8 cellular contexts compared by ENCODE assay signal in genomic region chr13:74134226-74134776, GRCh38.
DNase-seq lines count a peak whose midpoint lies in the region; ATAC-seq and TF ChIP-seq lines count a peak whose summit lies in the region.

KLF12 (minus strand) TSS chr13:74134404.

- H3K27ac Mint-ChIP-seq in nephron progenitor cell: peak within 1 kb of the TSS; percentile 100
- peak within 1 kb of the TSS; percentile 99 for H3K27ac Mint-ChIP-seq in stimulated activated naive CD8-positive, alpha-beta T cell treated with anti-CD3 and anti-CD28 coated beads, Interleukin-15, Interleukin-2, amounts not matched to agents 100 ng/mL and 50 ng/mL, for 24 hours

- peak within 1 kb of the TSS; percentile 93 for H3K4me3 Mint-ChIP-seq in nephron progenitor cell
- peak within 1 kb of the TSS; percentile 96 for H3K4me3 Mint-ChIP-seq in stimulated activated naive CD8-positive, alpha-beta T cell treated with anti-CD3 and anti-CD28 coated beads, Interleukin-15, Interleukin-2, amounts not matched to agents 100 ng/mL and 50 ng/mL, for 24 hours

- H3K4me1 Mint-ChIP-seq in nephron progenitor cell: peaks cover 32% of the 10 kb centered on the region
- H3K4me1 Mint-ChIP-seq in stimulated activated naive CD8-positive, alpha-beta T cell treated with anti-CD3 and anti-CD28 coated beads, Interleukin-15, Interleukin-2, amounts not matched to agents 100 ng/mL and 50 ng/mL, for 24 hours (ENCODE audit: low read depth): peaks cover 46% of the 10 kb centered on the region

- H3K36me3 Mint-ChIP-seq in nephron progenitor cell (ENCODE audit: low read depth): no peaks in the 10 kb centered on the region
- no peaks in the 10 kb centered on the region for H3K36me3 Mint-ChIP-seq in stimulated activated naive CD8-positive, alpha-beta T cell treated with anti-CD3 and anti-CD28 coated beads, Interleukin-15, Interleukin-2, amounts not matched to agents 100 ng/mL and 50 ng/mL, for 24 hours (ENCODE audit: low read depth)

- no peaks in the 10 kb centered on the region for H3K9me3 Mint-ChIP-seq in nephron progenitor cell
- H3K9me3 Mint-ChIP-seq in stimulated activated naive CD8-positive, alpha-beta T cell treated with anti-CD3 and anti-CD28 coated beads, Interleukin-15, Interleukin-2, amounts not matched to agents 100 ng/mL and 50 ng/mL, for 24 hours: no peaks in the 10 kb centered on the region

- ATAC-seq in GM21723 (IDR thresholded peaks at IDR 0.05; ENCODE audit: unreplicated experiment): peak; percentile 71

- peaks cover 3% of the 10 kb centered on the region for H3K27me3 Mint-ChIP-seq in nephron progenitor cell (ENCODE audit: low read depth, poor library complexity)
- no peaks in the 10 kb centered on the region for H3K27me3 Mint-ChIP-seq in stimulated activated naive CD8-positive, alpha-beta T cell treated with anti-CD3 and anti-CD28 coated beads, Interleukin-15, Interleukin-2, amounts not matched to agents 100 ng/mL and 50 ng/mL, for 24 hours

- DNase-seq in DMS79 (lab: John Stamatoyannopoulos, UW) (peak; percentile 83), KBM-7 (peak; percentile 68), RKO (ENCODE audit: low spot score) (peak; percentile 86), activated T-helper 1 cell treated with Interleukin-2 at 50 U/mL for 16 hours (ENCODE audit: low read depth) (peak; percentile 91), fibroblast of peridontal ligament (ENCODE audit: extremely low read depth) (peak; percentile 92), nephron progenitor cell (peak; percentile 85)

- in situ Hi-C loops in KBM-7 (cut with MboI; ENCODE audit: low pct_unique_long_range_greater_than_20kb, low sequenced_read_pairs): no loop called here

- TF ChIP-seq CTCF in nephron progenitor cell (IDR thresholded peaks at IDR 0.05): no peak

Comparison
In these comparisons a context has a peak if more than half of its experiments do, and no peak if none do; other contexts are left out.
1. Peak in every context shown above with its lines: DNase-seq and ATAC-seq.